Comparison of ENCODE assay signal across 12 cellular contexts in the genomic region with DNA sequence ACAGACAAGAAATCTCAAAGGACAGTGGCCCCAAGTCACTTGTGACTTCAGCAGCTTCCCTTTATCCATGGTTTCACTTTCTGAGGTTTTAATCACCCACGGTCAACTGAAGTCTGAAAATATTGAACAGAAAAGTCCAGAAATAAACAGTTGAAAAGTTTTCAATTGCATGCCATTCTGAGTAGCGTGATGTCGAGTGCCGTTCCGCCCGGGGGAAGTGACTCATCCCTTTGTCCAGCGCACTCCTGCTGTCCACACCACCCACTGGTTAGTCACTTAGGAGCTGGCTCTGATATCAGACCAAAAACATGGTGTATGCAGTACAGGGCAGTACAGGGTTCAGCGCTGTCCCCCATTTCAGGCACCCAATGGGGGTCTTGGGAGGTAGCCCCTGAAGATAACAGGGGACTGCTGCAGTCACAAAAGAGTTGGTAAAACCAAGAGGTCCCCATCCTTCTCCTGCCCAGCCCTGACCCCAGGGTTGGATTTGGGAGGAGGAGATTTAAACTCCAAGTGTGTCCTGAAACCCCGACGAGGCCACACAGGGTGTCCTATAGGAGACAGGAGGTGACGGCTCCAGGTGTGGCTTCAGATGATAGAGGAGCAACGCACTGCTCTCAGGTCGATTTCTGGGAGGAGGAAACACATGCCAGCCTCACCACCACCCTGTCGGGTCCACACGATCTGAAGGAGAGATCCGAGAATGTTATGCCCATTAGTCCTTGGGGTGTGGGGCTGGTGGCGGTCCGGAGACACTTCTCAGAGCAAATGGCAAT.
DNase-seq lines count a peak whose midpoint lies in the region; ATAC-seq and TF ChIP-seq lines count a peak whose summit lies in the region.
"Had no signal": no experiment of that assay in that cellular context is flagged by ENCODE, and none has a peak within 500 bp of the region (broad histone marks: within the 10 kb centered on the region; RNA-seq: fewer than 3 reads in every experiment).

No MANE protein-coding gene starts in this region.

- peaks cover 0 to 5% of the 10 kb centered on the region in 2 donors for H3K36me3 Mint-ChIP-seq in activated T-cell treated with anti-CD3 and anti-CD28 coated beads, Interleukin-2, amount 50 U/mL, for 72 hours (ENCODE audit: insufficient read depth in 2 of 2)

- H3F3A ChIP-seq in PC-9 (ENCODE audit: insufficient read depth, low read depth), result peaks cover 7% of the 10 kb centered on the region; the same call in 1 of the 2 replicates

- POLR2A ChIA-PET in PC-9 (lab: Charles Lee; ENCODE audit: unreplicated experiment), result no interaction called here

- TF ChIP-seq CTCF in PC-9 (conservative IDR thresholded peaks at IDR 0.05) (no peak), epithelial cell of esophagus (IDR thresholded peaks at IDR 0.05; ENCODE audit: insufficient read depth, low read depth, low read length, missing control alignments) (no peak), gastroesophageal sphincter (IDR thresholded peaks at IDR 0.05) (no peak)

- H3K4me3 Mint-ChIP-seq in activated T-cell treated with anti-CD3 and anti-CD28 coated beads, Interleukin-2, amount 50 U/mL, for 72 hours, result no peak overlapping the region
- H3K4me3 Mint-ChIP-seq: naive thymus-derived CD8-positive, alpha-beta T cell had no signal

- H3K79me2 ChIP-seq in PC-9 (ENCODE audit: low read depth), result no peaks in the 10 kb centered on the region

- DNase-seq in GM03348 (ENCODE audit: low spot score) (peak; percentile 73), PC-9 (peak; percentile 86), epithelial cell of esophagus (ENCODE audit: low read depth) (peak; percentile 87), pulmonary artery endothelial cell (ENCODE audit: low read depth, low spot score) (peak; percentile 36), NCI-H1092 treated with DMSO at 0.1 percent for 48 hours (lab: John Stamatoyannopoulos, UW) (no peak), GF-D8 (lab: John Stamatoyannopoulos, UW) (no peak)
- no peak for DNase-seq in activated T-cell treated with anti-CD3 and anti-CD28 coated beads, Interleukin-2, amount 50 U/mL, for 72 hours
- DNase-seq: naive thymus-derived CD8-positive, alpha-beta T cell; NCI-H524; T-helper 1 cell had no signal

- peaks cover 5 to 6% of the 10 kb centered on the region in 2 donors for H3K9me3 Mint-ChIP-seq in activated T-cell treated with anti-CD3 and anti-CD28 coated beads, Interleukin-2, amount 50 U/mL, for 72 hours

- H3K27ac ChIP-seq in PC-9 (peak overlapping the region; percentile 46), gastroesophageal sphincter (no peak overlapping the region)
- H3K27ac ChIP-seq: cardiac muscle cell had no signal

- H3K4me2 ChIP-seq in PC-9, result peak overlapping the region; percentile 61

- no peak for TF ChIP-seq POLR2A in gastroesophageal sphincter (IDR thresholded peaks at IDR 0.05)

- no peak overlapping the region for H3K4me3 ChIP-seq in PC-9
- no peak overlapping the region for H3K4me3 ChIP-seq in epithelial cell of esophagus (ENCODE audit: low read length)
- no peak overlapping the region for H3K4me3 ChIP-seq in gastroesophageal sphincter
- H3K4me3 ChIP-seq: cardiac muscle cell had no signal

- H3K4me1 ChIP-seq in PC-9 (replicated peaks; ENCODE audit: insufficient read depth) (peaks cover 18% of the 10 kb centered on the region), gastroesophageal sphincter (no peaks in the 10 kb centered on the region)

- no peak overlapping the region for H3K27ac Mint-ChIP-seq in activated T-cell treated with anti-CD3 and anti-CD28 coated beads, Interleukin-2, amount 50 U/mL, for 72 hours
- H3K27ac Mint-ChIP-seq: naive thymus-derived CD8-positive, alpha-beta T cell had no signal

- TSS peak; percentile 39 for BruUV-seq in PC-9 (replicated peaks; lab: Mats Ljungman, UMichigan)

- WGBS in gastroesophageal sphincter (ENCODE audit: low coverage in 1 of 2), 2 donors, result 60 to 65% methylated on average over 2 to 8 of the region's 18 CpGs

- ATAC-seq in gastroesophageal sphincter, result no peak
- ATAC-seq in activated T-cell treated with anti-CD3 and anti-CD28 coated beads, Interleukin-2, amount 50 U/mL, for 72 hours (replicated peaks in 1 of 2), result no peak
- ATAC-seq: naive thymus-derived CD8-positive, alpha-beta T cell had no signal

- H4K20me1 ChIP-seq in PC-9 (ENCODE audit: insufficient read depth), result no peaks in the 10 kb centered on the region

- H3K36me3 ChIP-seq in PC-9 (ENCODE audit: low read depth) (no peaks in the 10 kb centered on the region), gastroesophageal sphincter (no peaks in the 10 kb centered on the region)
- H3K36me3 ChIP-seq: cardiac muscle cell had no signal

- H3K27me3 ChIP-seq in PC-9 (ENCODE audit: insufficient read depth, low read depth) (no peaks in the 10 kb centered on the region), gastroesophageal sphincter (no peaks in the 10 kb centered on the region)
- H3K27me3 ChIP-seq: cardiac muscle cell had no signal

- intact Hi-C loops in PC-9 (cut with micrococcal nuclease; ENCODE audit: unreplicated experiment), result no loop called here

- H2AFZ ChIP-seq in PC-9, result no peak overlapping the region

- no peaks in the 10 kb centered on the region for H3K4me1 Mint-ChIP-seq in activated T-cell treated with anti-CD3 and anti-CD28 coated beads, Interleukin-2, amount 50 U/mL, for 72 hours (ENCODE audit: low read depth)
- H3K4me1 Mint-ChIP-seq: naive thymus-derived CD8-positive, alpha-beta T cell had no signal

- no peaks in the 10 kb centered on the region for H3K27me3 Mint-ChIP-seq in activated T-cell treated with anti-CD3 and anti-CD28 coated beads, Interleukin-2, amount 50 U/mL, for 72 hours (ENCODE audit: low read depth)

- H3K9me3 ChIP-seq in PC-9 (ENCODE audit: insufficient read depth, low read depth), result 0 out of 2 replicates have a peak, but pooled peaks cover 5% of the 10 kb centered on the region
- H3K9me3 ChIP-seq in gastroesophageal sphincter, result peaks cover 0 to 13% (median 0%) of the 10 kb centered on the region in 3 donors

- H3K9me2 ChIP-seq in PC-9 (ENCODE audit: insufficient read depth), result no peaks in the 10 kb centered on the region

- CTCF ChIA-PET in PC-9 (lab: Charles Lee), result no interaction called here

- TF ChIP-seq EP300 in gastroesophageal sphincter (IDR thresholded peaks at IDR 0.05), result no peak

Comparison
In these comparisons a context has a peak if more than half of its experiments do, and no peak if none do; other contexts are left out.
1. DNase-seq: peak in GM03348 (single experiment), PC-9 (2 of 2), epithelial cell of esophagus (single experiment) and pulmonary artery endothelial cell (single experiment); none in NCI-H1092 treated with DMSO at 0.1 percent for 48 hours (single experiment), GF-D8 (single experiment) and activated T-cell treated with anti-CD3 and anti-CD28 coated beads, Interleukin-2, amount 50 U/mL, for 72 hours (0 of 2).